Comparison of ENCODE assay signal across 1 cellular context in genomic region chr5:83029912-83030311, GRCh38.
A peak's percentile ranks its signal among the peaks of the same experiment; 100 is the strongest.
TF ChIP-seq lines count a peak whose summit lies in the region.

No MANE protein-coding gene starts in this region.

TF ChIP-seq in HepG2, 621 proteins besides CTCF, POLR2A, EP300 and RAD21:
- TF ChIP-seq CEBPB (IDR thresholded peaks at IDR 0.05; ENCODE audit: borderline replicate concordance, low read depth, low read length) (no peak), NFE2L2 (IDR thresholded peaks at IDR 0.05; ENCODE audit: low read length) (peak; percentile 28; the same call in 1 of the 2 replicates), THAP9 (CRISPR knock-in tag; IDR thresholded peaks at IDR 0.05; ENCODE audit: borderline replicate concordance) (no peak)
TF ChIP-seq in HepG2: peak in this region for 1.
